In genomic region chr20:37160683-37161082, GRCh38 we compare ENCODE assay signal across 28 cellular contexts.
"Had no signal": no experiment of that assay in that cellular context is flagged by ENCODE, and none has a peak within 500 bp of the region (broad histone marks: within the 10 kb centered on the region; RNA-seq: fewer than 3 reads in every experiment).

No MANE protein-coding gene starts in this region.

- H3K4me2 ChIP-seq: hepatocyte had no signal

- H3K4me1 ChIP-seq: adrenal gland, body of pancreas, gastrocnemius medialis, parathyroid adenoma, right atrium auricular region, spleen, testis, uterus had no signal

- H3K27me3 ChIP-seq: adrenal gland, body of pancreas, dorsolateral prefrontal cortex, gastrocnemius medialis, hepatocyte, right atrium auricular region, spleen, testis, uterus had no signal

- H3K36me3 ChIP-seq: adrenal gland, right atrium auricular region, spleen, uterus had no signal

- H3K9ac ChIP-seq: parathyroid adenoma had no signal

- H3K27me3 Mint-ChIP-seq: activated naive CD8-positive, alpha-beta T cell treated with anti-CD3 and anti-CD28 coated beads for 36 hours; naive thymus-derived CD8-positive, alpha-beta T cell had no signal

- H3K4me1 Mint-ChIP-seq: naive thymus-derived CD8-positive, alpha-beta T cell; neural crest cell had no signal

- H3K36me3 Mint-ChIP-seq: activated naive CD8-positive, alpha-beta T cell treated with anti-CD3 and anti-CD28 coated beads for 36 hours had no signal

- H3K9me3 Mint-ChIP-seq: activated naive CD4-positive, alpha-beta T cell treated with anti-CD3 and anti-CD28 coated beads for 36 hours; activated naive CD8-positive, alpha-beta T cell treated with anti-CD3 and anti-CD28 coated beads for 36 hours; naive thymus-derived CD8-positive, alpha-beta T cell; neural crest cell; type B pancreatic cell had no signal

- H3K27ac Mint-ChIP-seq: activated naive CD4-positive, alpha-beta T cell treated with anti-CD3 and anti-CD28 coated beads for 36 hours; activated naive CD8-positive, alpha-beta T cell treated with anti-CD3 and anti-CD28 coated beads for 36 hours; type B pancreatic cell had no signal

- ATAC-seq: body of pancreas; gastrocnemius medialis; naive thymus-derived CD8-positive, alpha-beta T cell; stimulated activated naive CD8-positive, alpha-beta T cell treated with anti-CD3 and anti-CD28 coated beads, Interleukin-15, Interleukin-2, amounts not matched to agents 100 U/mL and 50 U/mL, for 24 hours had no signal

- H3K9me3 ChIP-seq: adrenal gland, body of pancreas, gastrocnemius medialis, right atrium auricular region, spleen, testis, uterus had no signal

- H3K27ac ChIP-seq: adrenal gland, body of pancreas, coronary artery, dorsolateral prefrontal cortex, gastrocnemius medialis, hepatocyte, parathyroid adenoma, right atrium auricular region, spleen, testis, uterus had no signal

- H2AFZ ChIP-seq: hepatocyte, parathyroid adenoma had no signal

- H3K4me3 ChIP-seq: adrenal gland, body of pancreas, coronary artery, dorsolateral prefrontal cortex, gastrocnemius medialis, hepatocyte, right atrium auricular region, spleen, testis, uterus had no signal

- H3K79me2 ChIP-seq: hepatocyte, parathyroid adenoma had no signal

- H3K4me3 Mint-ChIP-seq: activated naive CD4-positive, alpha-beta T cell treated with anti-CD3 and anti-CD28 coated beads for 36 hours; activated naive CD8-positive, alpha-beta T cell treated with anti-CD3 and anti-CD28 coated beads for 36 hours; naive thymus-derived CD8-positive, alpha-beta T cell; neural crest cell; type B pancreatic cell had no signal

- DNase-seq: activated CD4-positive, alpha-beta T cell treated with anti-CD3 and anti-CD28 coated beads for 4 hours; activated CD4-positive, alpha-beta T cell treated with anti-CD3 and anti-CD28 coated beads, Interleukin-2, amount 50 U/mL, for 48 hours; activated CD8-positive, alpha-beta memory T cell treated with anti-CD3 and anti-CD28 coated beads for 24 hours; activated effector memory CD4-positive, alpha-beta T cell treated with Interleukin-2 at 50 U/mL for 16 hours; activated naive CD4-positive, alpha-beta T cell treated with anti-CD3 and anti-CD28 coated beads for 36 hours; activated naive CD8-positive, alpha-beta T cell treated with anti-CD3 and anti-CD28 coated beads for 36 hours; adrenal gland; aorta; body of pancreas; cerebellar nuclear complex; dorsolateral prefrontal cortex; effector memory CD4-positive, alpha-beta T cell; gastrocnemius medialis; glutamatergic neuron; islet precursor cell; naive thymus-derived CD8-positive, alpha-beta T cell; occipital lobe; spleen; stimulated activated naive CD8-positive, alpha-beta T cell treated with anti-CD3 and anti-CD28 coated beads, Interleukin-15, Interleukin-2, amounts not matched to agents 100 U/mL and 50 U/mL, for 24 hours; T-helper 2 cell; testis; uterus had no signal
